12 cellular contexts compared by ENCODE assay signal in genomic region chr9:81389569-81389993, GRCh38.
DNase-seq lines count a peak whose midpoint lies in the region; ATAC-seq and TF ChIP-seq lines count a peak whose summit lies in the region.
"Had no signal": no experiment of that assay in that cellular context is flagged by ENCODE, and none has a peak within 500 bp of the region (broad histone marks: within the 10 kb centered on the region; RNA-seq: fewer than 3 reads in every experiment).

No MANE protein-coding gene starts in this region.

- H3K9me2 ChIP-seq in OCI-LY7 (ENCODE audit: insufficient read depth, low read length) = no peaks in the 10 kb centered on the region

- no peaks in the 10 kb centered on the region for H3K79me2 ChIP-seq in OCI-LY7 (ENCODE audit: insufficient read depth, low read depth, low read length)

- no peaks in the 10 kb centered on the region for H4K20me1 ChIP-seq in OCI-LY7 (ENCODE audit: insufficient read depth, low read length)

- H3K4me1 ChIP-seq in OCI-LY7 (ENCODE audit: insufficient read depth, low read length, poor library complexity, severe bottlenecking) = no peaks in the 10 kb centered on the region

- no peaks in the 10 kb centered on the region for H3K9me3 ChIP-seq in OCI-LY7 (ENCODE audit: low read length)
- H3K9me3 ChIP-seq: spleen had no signal

- H3K4me3 ChIP-seq in fibroblast of villous mesenchyme (ENCODE audit: low read depth, low read length) (no peak overlapping the region), OCI-LY7 (ENCODE audit: low read depth, low read length, poor library complexity, severe bottlenecking) (no peak overlapping the region)
- H3K4me3 ChIP-seq: spleen had no signal

- H3K4me2 ChIP-seq in OCI-LY7 (ENCODE audit: low read length) = no peak overlapping the region

- H2AFZ ChIP-seq in OCI-LY7 (ENCODE audit: low read length) = no peak overlapping the region

- DNase-seq in GM03348 (ENCODE audit: low spot score) (peak; percentile 82), fibroblast of villous mesenchyme (ENCODE audit: low read depth) (peak; percentile 88), pulmonary artery endothelial cell (ENCODE audit: low read depth, low spot score) (peak; percentile 98), NCI-H82 treated with DMSO at 0.1 percent for 48 hours (lab: John Stamatoyannopoulos, UW; ENCODE audit: unreplicated experiment) (no peak), NCI-H345 (lab: John Stamatoyannopoulos, UW) (no peak), OCI-LY7 (ENCODE audit: low spot score) (no peak)
- DNase-seq: activated effector memory CD4-positive, alpha-beta T cell treated with anti-CD3 and anti-CD28 coated beads, Interleukin-2, amount 50 U/mL, for 16 hours; GOT3; hypothalamus; spleen had no signal

- CTCF ChIA-PET in OCI-LY7 (lab: Charles Lee; ENCODE audit: unreplicated experiment) = no interaction called here

- no peak overlapping the region for H3K27ac ChIP-seq in OCI-LY7 (ENCODE audit: low read depth, low read length, poor library complexity, severe bottlenecking)
- H3K27ac ChIP-seq: spleen had no signal

- H3K36me3 ChIP-seq in OCI-LY7 (ENCODE audit: insufficient read depth, low read length) = no peaks in the 10 kb centered on the region
- H3K36me3 ChIP-seq: spleen had no signal

- peak; percentile 98 for ATAC-seq in SK-N-SH treated with all-trans-retinoic acid at 6 μM for 48 hours
- ATAC-seq in HG02885 (IDR thresholded peaks at IDR 0.05; ENCODE audit: poor library complexity, unreplicated experiment) = no peak

- BruUV-seq in OCI-LY7 (replicated peaks; lab: Mats Ljungman, UMichigan) = no TSS peak

- POLR2A ChIA-PET in OCI-LY7 (lab: Charles Lee) = interaction anchor here (1.3 kb wide), 1 partner anchor 13 kb away, joined by 3 read pairs; no protein-coding TSS in a partner anchor

- no peak for TF ChIP-seq CTCF in fibroblast of villous mesenchyme (IDR thresholded peaks at IDR 0.05; ENCODE audit: insufficient read depth, low read depth, low read length)
- TF ChIP-seq CTCF in OCI-LY7 (conservative IDR thresholded peaks at IDR 0.05; ENCODE audit: low read length) = no peak

- intact Hi-C loops in OCI-LY7 (cut with micrococcal nuclease; ENCODE audit: unreplicated experiment) = no loop called here

TF ChIP-seq in SK-N-SH treated with all-trans-retinoic acid at 6 μM for 48 hours, 23 proteins besides CTCF, POLR2A, EP300 and RAD21:
- TF ChIP-seq BACH2 (CRISPR knock-in tag; IDR thresholded peaks at IDR 0.05; ENCODE audit: borderline replicate concordance) (no peak), ZFP3 (CRISPR knock-in tag; IDR thresholded peaks at IDR 0.05) (no peak), SNAI2 (CRISPR knock-in tag; IDR thresholded peaks at IDR 0.05) (peak; percentile 20; the same call in 1 of the 2 replicates), TCF4 (CRISPR knock-in tag; IDR thresholded peaks at IDR 0.05; ENCODE audit: borderline replicate concordance) (no peak), RARB (CRISPR knock-in tag; IDR thresholded peaks at IDR 0.05) (no peak), ZNF565 (CRISPR knock-in tag; conservative IDR thresholded peaks at IDR 0.05; ENCODE audit: low read depth) (no peak), ISL1 (CRISPR knock-in tag; IDR thresholded peaks at IDR 0.05) (peak; percentile 82), ARNTL (CRISPR knock-in tag; IDR thresholded peaks at IDR 0.05; ENCODE audit: borderline replicate concordance, low read depth) (no peak)
- TF ChIP-seq, protein P1, sequence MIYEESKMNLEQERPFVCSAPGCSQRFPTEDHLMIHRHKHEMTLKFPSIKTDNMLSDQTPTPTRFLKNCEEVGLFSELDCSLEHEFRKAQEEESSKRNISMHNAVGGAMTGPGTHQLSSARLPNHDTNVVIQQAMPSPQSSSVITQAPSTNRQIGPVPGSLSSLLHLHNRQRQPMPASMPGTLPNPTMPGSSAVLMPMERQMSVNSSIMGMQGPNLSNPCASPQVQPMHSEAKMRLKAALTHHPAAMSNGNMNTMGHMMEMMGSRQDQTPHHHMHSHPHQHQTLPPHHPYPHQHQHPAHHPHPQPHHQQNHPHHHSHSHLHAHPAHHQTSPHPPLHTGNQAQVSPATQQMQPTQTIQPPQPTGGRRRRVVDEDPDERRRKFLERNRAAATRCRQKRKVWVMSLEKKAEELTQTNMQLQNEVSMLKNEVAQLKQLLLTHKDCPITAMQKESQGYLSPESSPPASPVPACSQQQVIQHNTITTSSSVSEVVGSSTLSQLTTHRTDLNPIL (CRISPR knock-in tag; IDR thresholded peaks at IDR 0.05; ENCODE audit: low read depth) = peak; percentile 82

Comparison
In these comparisons a context has a peak if more than half of its experiments do, and no peak if none do; other contexts are left out.
1. DNase-seq: peak in GM03348 (single experiment), fibroblast of villous mesenchyme (single experiment) and pulmonary artery endothelial cell (single experiment); none in NCI-H82 treated with DMSO at 0.1 percent for 48 hours (single experiment), NCI-H345 (single experiment) and OCI-LY7 (single experiment).